Comparison of ENCODE assay signal across 2 cellular contexts in genomic region chr2:238226698-238227586, GRCh38.
TF ChIP-seq lines count a peak whose summit lies in the region.

No MANE protein-coding gene starts in this region.

TF ChIP-seq in HCT116, 20 proteins besides CTCF, POLR2A, EP300 and RAD21:
- TF ChIP-seq TCF7L2 (IDR thresholded peaks at IDR 0.05; ENCODE audit: borderline replicate concordance, extremely low read depth, insufficient read depth, insufficient read length) (no peak), SIN3A (IDR thresholded peaks at IDR 0.05; ENCODE audit: low read depth) (no peak), ATF3 (IDR thresholded peaks at IDR 0.05) (no peak), ZBTB33 (IDR thresholded peaks at IDR 0.05; ENCODE audit: extremely low read depth, insufficient replicate concordance, low read length) (no peak), SRF (IDR thresholded peaks at IDR 0.05; ENCODE audit: low read depth) (no peak), CBX3 (IDR thresholded peaks at IDR 0.05; ENCODE audit: low read depth) (no peak), EGR1 (IDR thresholded peaks at IDR 0.05; ENCODE audit: low read depth) (no peak), ZNF274 (IDR thresholded peaks at IDR 0.05; ENCODE audit: low read depth, low read length) (no peak), ELF1 (IDR thresholded peaks at IDR 0.05; ENCODE audit: borderline replicate concordance, low read depth) (no peak), JUND (IDR thresholded peaks at IDR 0.05) (no peak), SP1 (IDR thresholded peaks at IDR 0.05; ENCODE audit: low read depth) (no peak), EZH2 (IDR thresholded peaks at IDR 0.05) (no peak), REST (IDR thresholded peaks at IDR 0.05; ENCODE audit: low read depth) (no peak), YY1 (IDR thresholded peaks at IDR 0.05; ENCODE audit: extremely low read depth, insufficient replicate concordance, low read depth, low read length) (no peak), POLR2AphosphoS5 (IDR thresholded peaks at IDR 0.05; ENCODE audit: low read depth, low read length) (no peak), EZH2phosphoT487 (IDR thresholded peaks at IDR 0.05; ENCODE audit: borderline replicate concordance) (no peak), MAX (IDR thresholded peaks at IDR 0.05) (no peak), CEBPB (IDR thresholded peaks at IDR 0.05; ENCODE audit: low read depth) (no peak), ZFX (IDR thresholded peaks at IDR 0.05) (no peak), FOSL1 (IDR thresholded peaks at IDR 0.05; ENCODE audit: low read depth) (no peak)

TF ChIP-seq in K562, 482 proteins besides CTCF, POLR2A, EP300 and RAD21:
- TF ChIP-seq ZFP36 (IDR thresholded peaks at IDR 0.05; ENCODE audit: low read depth, low read length, partially characterized antibody) = peak; percentile 79
- TF ChIP-seq TOE1 (IDR thresholded peaks at IDR 0.05; ENCODE audit: borderline replicate concordance) = no peak
- no peak for TF ChIP-seq TOE1 (CRISPR knock-in tag; IDR thresholded peaks at IDR 0.05; ENCODE audit: borderline replicate concordance, low read depth)
TF ChIP-seq in K562: peak in this region for 1.
